ENCODE assay signal across 1 cellular context in the genomic region with DNA sequence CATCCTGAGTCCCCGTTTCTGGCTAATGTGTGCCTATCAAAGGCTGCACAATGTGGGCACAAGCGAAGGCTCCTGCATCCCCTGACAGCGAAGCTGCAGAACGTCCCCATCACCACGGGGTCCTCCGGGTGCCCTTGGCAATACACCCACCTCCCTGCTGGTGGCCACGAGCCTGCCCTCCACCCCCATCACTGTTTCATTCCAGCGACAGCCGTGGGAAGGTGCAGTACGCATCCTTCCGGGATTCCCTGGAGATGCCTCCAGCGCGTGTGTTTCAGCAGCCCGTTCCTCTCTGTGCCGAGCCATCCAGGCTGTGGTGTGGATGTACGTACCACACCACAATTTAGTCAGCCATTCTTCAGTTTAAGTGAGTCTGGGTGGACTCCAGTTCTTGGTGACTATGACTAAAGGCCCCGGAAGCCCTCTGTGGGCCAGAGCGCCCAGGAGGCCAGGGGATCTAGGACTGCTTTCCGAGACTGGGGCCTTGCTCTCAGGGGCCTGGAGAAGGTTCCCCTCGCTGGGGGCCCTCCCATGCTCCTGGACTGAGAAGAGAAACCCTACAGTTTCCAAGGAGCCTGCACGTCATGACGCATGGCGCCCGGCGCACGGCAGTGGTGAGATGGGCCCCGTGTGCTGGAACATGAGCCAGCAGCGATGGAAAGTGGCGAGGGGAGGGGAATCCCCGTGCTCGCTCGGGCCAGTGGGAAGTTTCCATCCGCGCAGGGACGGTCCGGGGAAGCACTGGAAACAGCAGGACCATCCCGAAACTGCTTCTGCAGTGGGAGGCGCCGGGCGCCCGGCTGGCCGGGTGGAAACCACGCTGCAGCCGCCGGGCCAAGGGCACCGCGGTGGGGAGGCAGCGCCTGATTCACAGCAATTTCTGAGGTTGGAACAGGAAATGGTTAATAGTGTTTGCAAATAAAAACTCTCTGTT.
TF ChIP-seq lines count a peak whose summit lies in the region.

No MANE protein-coding gene starts in this region.

TF ChIP-seq in IMR-90, 13 proteins besides CTCF, POLR2A, EP300 and RAD21 (continued from another document):
- TF ChIP-seq, protein P1, sequence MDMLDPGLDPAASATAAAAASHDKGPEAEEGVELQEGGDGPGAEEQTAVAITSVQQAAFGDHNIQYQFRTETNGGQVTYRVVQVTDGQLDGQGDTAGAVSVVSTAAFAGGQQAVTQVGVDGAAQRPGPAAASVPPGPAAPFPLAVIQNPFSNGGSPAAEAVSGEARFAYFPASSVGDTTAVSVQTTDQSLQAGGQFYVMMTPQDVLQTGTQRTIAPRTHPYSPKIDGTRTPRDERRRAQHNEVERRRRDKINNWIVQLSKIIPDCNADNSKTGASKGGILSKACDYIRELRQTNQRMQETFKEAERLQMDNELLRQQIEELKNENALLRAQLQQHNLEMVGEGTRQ (IDR thresholded peaks at IDR 0.05; ENCODE audit: low read depth, low read length): no peak
- TF ChIP-seq CEBPB (IDR thresholded peaks at IDR 0.05; ENCODE audit: low read depth, low read length) (no peak), RFX5 (IDR thresholded peaks at IDR 0.05; ENCODE audit: low read depth, low read length) (no peak), RCOR1 (IDR thresholded peaks at IDR 0.05; ENCODE audit: insufficient replicate concordance, low read length) (no peak), SMC3 (IDR thresholded peaks at IDR 0.05; ENCODE audit: low read depth, low read length) (no peak), MAZ (IDR thresholded peaks at IDR 0.05; ENCODE audit: borderline replicate concordance, low read depth, low read length) (no peak), CHD1 (IDR thresholded peaks at IDR 0.05; ENCODE audit: low read depth, low read length) (no peak), FOS (IDR thresholded peaks at IDR 0.05; ENCODE audit: low read depth, low read length) (no peak), MAFK (IDR thresholded peaks at IDR 0.05; ENCODE audit: low read depth, low read length) (no peak), BHLHE40 (IDR thresholded peaks at IDR 0.05; ENCODE audit: low read depth, low read length) (no peak)
